1 cellular context compared by ENCODE assay signal in the genomic region with DNA sequence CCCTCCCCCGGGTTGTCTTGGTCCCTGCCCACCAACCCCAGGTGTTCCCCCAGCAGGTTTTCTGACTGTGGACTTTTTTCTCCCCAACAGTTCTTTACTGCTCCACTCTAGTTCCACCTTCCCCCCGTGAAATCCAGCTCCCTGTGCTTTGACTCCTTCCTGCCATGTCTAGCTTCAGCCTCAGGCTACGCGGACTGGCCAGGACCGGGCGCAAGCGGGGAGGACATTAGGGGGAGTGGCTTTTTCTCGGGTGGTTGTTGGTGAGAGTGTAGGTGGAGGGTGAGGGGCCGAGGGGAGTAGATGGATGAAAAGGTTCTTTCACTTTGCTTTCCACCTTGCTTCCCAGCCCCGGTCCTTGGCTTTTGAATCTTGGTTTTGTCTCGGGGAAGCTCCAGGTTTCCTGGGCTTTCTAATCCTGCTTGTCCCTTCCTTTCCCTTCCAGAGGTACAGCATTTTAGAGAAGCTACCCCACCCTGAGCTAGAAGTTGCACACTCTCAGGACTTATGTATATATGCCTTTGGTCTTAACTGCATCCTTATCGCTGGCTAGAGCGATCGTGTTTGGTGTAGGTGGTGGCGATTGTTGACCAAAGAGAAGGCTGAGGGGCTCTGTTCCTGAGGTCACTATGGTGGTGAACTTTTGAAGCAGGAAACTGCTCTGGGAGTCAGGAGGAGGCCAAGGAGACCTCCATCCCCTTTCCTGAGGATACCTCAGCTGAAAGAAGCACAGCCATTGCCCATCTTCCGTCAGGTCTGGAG.
A peak's percentile ranks its signal among the peaks of the same experiment; 100 is the strongest.
TF ChIP-seq lines count a peak whose summit lies in the region.

No MANE protein-coding gene starts in this region.

TF ChIP-seq in HEK293, 187 proteins besides CTCF, POLR2A, EP300 and RAD21 (continued from another document and continues in another):
- TF ChIP-seq, protein P1, sequence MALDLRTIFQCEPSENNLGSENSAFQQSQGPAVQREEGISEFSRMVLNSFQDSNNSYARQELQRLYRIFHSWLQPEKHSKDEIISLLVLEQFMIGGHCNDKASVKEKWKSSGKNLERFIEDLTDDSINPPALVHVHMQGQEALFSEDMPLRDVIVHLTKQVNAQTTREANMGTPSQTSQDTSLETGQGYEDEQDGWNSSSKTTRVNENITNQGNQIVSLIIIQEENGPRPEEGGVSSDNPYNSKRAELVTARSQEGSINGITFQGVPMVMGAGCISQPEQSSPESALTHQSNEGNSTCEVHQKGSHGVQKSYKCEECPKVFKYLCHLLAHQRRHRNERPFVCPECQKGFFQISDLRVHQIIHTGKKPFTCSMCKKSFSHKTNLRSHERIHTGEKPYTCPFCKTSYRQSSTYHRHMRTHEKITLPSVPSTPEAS (tag by site-specific recombination; IDR thresholded peaks at IDR 0.05) = no peak
- TF ChIP-seq ZNF114 (tag by site-specific recombination; IDR thresholded peaks at IDR 0.05) = no peak
- TF ChIP-seq ZNF664 (tag by site-specific recombination; IDR thresholded peaks at IDR 0.05) = no peak
- no peak for TF ChIP-seq ZNF558 (tag by site-specific recombination; IDR thresholded peaks at IDR 0.05)
- TF ChIP-seq, protein P2, sequence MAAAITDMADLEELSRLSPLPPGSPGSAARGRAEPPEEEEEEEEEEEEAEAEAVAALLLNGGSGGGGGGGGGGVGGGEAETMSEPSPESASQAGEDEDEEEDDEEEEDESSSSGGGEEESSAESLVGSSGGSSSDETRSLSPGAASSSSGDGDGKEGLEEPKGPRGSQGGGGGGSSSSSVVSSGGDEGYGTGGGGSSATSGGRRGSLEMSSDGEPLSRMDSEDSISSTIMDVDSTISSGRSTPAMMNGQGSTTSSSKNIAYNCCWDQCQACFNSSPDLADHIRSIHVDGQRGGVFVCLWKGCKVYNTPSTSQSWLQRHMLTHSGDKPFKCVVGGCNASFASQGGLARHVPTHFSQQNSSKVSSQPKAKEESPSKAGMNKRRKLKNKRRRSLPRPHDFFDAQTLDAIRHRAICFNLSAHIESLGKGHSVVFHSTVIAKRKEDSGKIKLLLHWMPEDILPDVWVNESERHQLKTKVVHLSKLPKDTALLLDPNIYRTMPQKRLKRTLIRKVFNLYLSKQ (tag by site-specific recombination; IDR thresholded peaks at IDR 0.05; ENCODE audit: borderline replicate concordance) = no peak
- TF ChIP-seq, protein P3, sequence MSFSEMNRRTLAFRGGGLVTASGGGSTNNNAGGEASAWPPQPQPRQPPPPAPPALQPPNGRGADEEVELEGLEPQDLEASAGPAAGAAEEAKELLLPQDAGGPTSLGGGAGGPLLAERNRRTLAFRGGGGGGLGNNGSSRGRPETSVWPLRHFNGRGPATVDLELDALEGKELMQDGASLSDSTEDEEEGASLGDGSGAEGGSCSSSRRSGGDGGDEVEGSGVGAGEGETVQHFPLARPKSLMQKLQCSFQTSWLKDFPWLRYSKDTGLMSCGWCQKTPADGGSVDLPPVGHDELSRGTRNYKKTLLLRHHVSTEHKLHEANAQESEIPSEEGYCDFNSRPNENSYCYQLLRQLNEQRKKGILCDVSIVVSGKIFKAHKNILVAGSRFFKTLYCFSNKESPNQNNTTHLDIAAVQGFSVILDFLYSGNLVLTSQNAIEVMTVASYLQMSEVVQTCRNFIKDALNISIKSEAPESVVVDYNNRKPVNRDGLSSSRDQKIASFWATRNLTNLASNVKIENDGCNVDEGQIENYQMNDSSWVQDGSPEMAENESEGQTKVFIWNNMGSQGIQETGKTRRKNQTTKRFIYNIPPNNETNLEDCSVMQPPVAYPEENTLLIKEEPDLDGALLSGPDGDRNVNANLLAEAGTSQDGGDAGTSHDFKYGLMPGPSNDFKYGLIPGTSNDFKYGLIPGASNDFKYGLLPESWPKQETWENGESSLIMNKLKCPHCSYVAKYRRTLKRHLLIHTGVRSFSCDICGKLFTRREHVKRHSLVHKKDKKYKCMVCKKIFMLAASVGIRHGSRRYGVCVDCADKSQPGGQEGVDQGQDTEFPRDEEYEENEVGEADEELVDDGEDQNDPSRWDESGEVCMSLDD (tag by site-specific recombination; IDR thresholded peaks at IDR 0.05) = no peak
- TF ChIP-seq, protein P4, sequence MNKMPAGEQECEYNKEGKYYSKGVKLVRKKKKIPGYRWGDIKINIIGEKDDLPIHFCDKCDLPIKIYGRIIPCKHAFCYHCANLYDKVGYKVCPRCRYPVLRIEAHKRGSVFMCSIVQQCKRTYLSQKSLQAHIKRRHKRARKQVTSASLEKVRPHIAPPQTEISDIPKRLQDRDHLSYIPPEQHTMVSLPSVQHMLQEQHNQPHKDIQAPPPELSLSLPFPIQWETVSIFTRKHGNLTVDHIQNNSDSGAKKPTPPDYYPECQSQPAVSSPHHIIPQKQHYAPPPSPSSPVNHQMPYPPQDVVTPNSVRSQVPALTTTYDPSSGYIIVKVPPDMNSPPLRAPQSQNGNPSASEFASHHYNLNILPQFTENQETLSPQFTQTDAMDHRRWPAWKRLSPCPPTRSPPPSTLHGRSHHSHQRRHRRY (tag by site-specific recombination; IDR thresholded peaks at IDR 0.05) = no peak
- peak; percentile 10; the same call in 1 of the 2 replicates for TF ChIP-seq ZBTB20 (tag by site-specific recombination; IDR thresholded peaks at IDR 0.05)
- TF ChIP-seq KLF16 (tag by site-specific recombination; IDR thresholded peaks at IDR 0.05) = 0 out of 2 replicates have a peak, but pooled peaks have one; percentile 3
- TF ChIP-seq HOXC10 (CRISPR knock-in tag; IDR thresholded peaks at IDR 0.05) = no peak
- no peak for TF ChIP-seq YY2 (tag by site-specific recombination; IDR thresholded peaks at IDR 0.05)
- TF ChIP-seq, protein P5, sequence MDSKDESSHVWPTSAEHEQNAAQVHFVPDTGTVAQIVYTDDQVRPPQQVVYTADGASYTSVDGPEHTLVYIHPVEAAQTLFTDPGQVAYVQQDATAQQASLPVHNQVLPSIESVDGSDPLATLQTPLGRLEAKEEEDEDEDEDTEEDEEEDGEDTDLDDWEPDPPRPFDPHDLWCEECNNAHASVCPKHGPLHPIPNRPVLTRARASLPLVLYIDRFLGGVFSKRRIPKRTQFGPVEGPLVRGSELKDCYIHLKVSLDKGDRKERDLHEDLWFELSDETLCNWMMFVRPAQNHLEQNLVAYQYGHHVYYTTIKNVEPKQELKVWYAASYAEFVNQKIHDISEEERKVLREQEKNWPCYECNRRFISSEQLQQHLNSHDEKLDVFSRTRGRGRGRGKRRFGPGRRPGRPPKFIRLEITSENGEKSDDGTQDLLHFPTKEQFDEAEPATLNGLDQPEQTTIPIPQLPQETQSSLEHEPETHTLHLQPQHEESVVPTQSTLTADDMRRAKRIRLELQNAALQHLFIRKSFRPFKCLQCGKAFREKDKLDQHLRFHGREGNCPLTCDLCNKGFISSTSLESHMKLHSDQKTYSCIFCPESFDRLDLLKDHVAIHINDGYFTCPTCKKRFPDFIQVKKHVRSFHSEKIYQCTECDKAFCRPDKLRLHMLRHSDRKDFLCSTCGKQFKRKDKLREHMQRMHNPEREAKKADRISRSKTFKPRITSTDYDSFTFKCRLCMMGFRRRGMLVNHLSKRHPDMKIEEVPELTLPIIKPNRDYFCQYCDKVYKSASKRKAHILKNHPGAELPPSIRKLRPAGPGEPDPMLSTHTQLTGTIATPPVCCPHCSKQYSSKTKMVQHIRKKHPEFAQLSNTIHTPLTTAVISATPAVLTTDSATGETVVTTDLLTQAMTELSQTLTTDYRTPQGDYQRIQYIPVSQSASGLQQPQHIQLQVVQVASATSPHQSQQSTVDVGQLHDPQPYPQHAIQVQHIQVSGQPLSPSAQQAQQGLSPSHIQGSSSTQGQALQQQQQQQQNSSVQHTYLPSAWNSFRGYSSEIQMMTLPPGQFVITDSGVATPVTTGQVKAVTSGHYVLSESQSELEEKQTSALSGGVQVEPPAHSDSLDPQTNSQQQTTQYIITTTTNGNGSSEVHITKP (tag by site-specific recombination; IDR thresholded peaks at IDR 0.05) = peak; percentile 81
- no peak for TF ChIP-seq REPIN1 (tag by site-specific recombination; IDR thresholded peaks at IDR 0.05; ENCODE audit: low read depth)
- TF ChIP-seq, protein P6, sequence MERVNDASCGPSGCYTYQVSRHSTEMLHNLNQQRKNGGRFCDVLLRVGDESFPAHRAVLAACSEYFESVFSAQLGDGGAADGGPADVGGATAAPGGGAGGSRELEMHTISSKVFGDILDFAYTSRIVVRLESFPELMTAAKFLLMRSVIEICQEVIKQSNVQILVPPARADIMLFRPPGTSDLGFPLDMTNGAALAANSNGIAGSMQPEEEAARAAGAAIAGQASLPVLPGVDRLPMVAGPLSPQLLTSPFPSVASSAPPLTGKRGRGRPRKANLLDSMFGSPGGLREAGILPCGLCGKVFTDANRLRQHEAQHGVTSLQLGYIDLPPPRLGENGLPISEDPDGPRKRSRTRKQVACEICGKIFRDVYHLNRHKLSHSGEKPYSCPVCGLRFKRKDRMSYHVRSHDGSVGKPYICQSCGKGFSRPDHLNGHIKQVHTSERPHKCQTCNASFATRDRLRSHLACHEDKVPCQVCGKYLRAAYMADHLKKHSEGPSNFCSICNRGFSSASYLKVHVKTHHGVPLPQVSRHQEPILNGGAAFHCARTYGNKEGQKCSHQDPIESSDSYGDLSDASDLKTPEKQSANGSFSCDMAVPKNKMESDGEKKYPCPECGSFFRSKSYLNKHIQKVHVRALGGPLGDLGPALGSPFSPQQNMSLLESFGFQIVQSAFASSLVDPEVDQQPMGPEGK (tag by site-specific recombination; IDR thresholded peaks at IDR 0.05) = 0 out of 2 replicates have a peak, but pooled peaks have one; percentile 2
- no peak for TF ChIP-seq ZNF548 (tag by site-specific recombination; IDR thresholded peaks at IDR 0.05)
- no peak for TF ChIP-seq ZNF394 (tag by site-specific recombination; IDR thresholded peaks at IDR 0.05; ENCODE audit: borderline replicate concordance)
- TF ChIP-seq ZNF776 (tag by site-specific recombination; IDR thresholded peaks at IDR 0.05; ENCODE audit: borderline replicate concordance) = no peak
- TF ChIP-seq SCRT2 (tag by site-specific recombination; IDR thresholded peaks at IDR 0.05) = no peak
- TF ChIP-seq ZNF658 (tag by site-specific recombination; IDR thresholded peaks at IDR 0.05) = no peak
- no peak for TF ChIP-seq ZSCAN30 (tag by site-specific recombination; IDR thresholded peaks at IDR 0.05)
- no peak for TF ChIP-seq ZNF561 (tag by site-specific recombination; IDR thresholded peaks at IDR 0.05; ENCODE audit: borderline replicate concordance)
- TF ChIP-seq ZSCAN16 (tag by site-specific recombination; IDR thresholded peaks at IDR 0.05) = no peak
- no peak for TF ChIP-seq ZNF19 (tag by site-specific recombination; IDR thresholded peaks at IDR 0.05; ENCODE audit: low read depth)
- TF ChIP-seq, protein P7, sequence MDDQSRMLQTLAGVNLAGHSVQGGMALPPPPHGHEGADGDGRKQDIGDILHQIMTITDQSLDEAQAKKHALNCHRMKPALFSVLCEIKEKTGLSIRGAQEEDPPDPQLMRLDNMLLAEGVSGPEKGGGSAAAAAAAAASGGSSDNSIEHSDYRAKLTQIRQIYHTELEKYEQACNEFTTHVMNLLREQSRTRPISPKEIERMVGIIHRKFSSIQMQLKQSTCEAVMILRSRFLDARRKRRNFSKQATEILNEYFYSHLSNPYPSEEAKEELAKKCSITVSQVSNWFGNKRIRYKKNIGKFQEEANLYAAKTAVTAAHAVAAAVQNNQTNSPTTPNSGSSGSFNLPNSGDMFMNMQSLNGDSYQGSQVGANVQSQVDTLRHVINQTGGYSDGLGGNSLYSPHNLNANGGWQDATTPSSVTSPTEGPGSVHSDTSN (CRISPR knock-in tag; IDR thresholded peaks at IDR 0.05) = no peak
- no peak for TF ChIP-seq ZNF366 (tag by site-specific recombination; conservative IDR thresholded peaks at IDR 0.05)
- TF ChIP-seq, protein P8, sequence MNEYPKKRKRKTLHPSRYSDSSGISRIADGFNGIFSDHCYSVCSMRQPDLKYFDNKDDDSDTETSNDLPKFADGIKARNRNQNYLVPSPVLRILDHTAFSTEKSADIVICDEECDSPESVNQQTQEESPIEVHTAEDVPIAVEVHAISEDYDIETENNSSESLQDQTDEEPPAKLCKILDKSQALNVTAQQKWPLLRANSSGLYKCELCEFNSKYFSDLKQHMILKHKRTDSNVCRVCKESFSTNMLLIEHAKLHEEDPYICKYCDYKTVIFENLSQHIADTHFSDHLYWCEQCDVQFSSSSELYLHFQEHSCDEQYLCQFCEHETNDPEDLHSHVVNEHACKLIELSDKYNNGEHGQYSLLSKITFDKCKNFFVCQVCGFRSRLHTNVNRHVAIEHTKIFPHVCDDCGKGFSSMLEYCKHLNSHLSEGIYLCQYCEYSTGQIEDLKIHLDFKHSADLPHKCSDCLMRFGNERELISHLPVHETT (tag by site-specific recombination; IDR thresholded peaks at IDR 0.05) = no peak
- TF ChIP-seq ZBTB8A (tag by site-specific recombination; IDR thresholded peaks at IDR 0.05) = no peak
- TF ChIP-seq, protein P9, sequence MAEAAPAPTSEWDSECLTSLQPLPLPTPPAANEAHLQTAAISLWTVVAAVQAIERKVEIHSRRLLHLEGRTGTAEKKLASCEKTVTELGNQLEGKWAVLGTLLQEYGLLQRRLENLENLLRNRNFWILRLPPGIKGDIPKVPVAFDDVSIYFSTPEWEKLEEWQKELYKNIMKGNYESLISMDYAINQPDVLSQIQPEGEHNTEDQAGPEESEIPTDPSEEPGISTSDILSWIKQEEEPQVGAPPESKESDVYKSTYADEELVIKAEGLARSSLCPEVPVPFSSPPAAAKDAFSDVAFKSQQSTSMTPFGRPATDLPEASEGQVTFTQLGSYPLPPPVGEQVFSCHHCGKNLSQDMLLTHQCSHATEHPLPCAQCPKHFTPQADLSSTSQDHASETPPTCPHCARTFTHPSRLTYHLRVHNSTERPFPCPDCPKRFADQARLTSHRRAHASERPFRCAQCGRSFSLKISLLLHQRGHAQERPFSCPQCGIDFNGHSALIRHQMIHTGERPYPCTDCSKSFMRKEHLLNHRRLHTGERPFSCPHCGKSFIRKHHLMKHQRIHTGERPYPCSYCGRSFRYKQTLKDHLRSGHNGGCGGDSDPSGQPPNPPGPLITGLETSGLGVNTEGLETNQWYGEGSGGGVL (tag by site-specific recombination; IDR thresholded peaks at IDR 0.05) = no peak
- TF ChIP-seq, protein P10, sequence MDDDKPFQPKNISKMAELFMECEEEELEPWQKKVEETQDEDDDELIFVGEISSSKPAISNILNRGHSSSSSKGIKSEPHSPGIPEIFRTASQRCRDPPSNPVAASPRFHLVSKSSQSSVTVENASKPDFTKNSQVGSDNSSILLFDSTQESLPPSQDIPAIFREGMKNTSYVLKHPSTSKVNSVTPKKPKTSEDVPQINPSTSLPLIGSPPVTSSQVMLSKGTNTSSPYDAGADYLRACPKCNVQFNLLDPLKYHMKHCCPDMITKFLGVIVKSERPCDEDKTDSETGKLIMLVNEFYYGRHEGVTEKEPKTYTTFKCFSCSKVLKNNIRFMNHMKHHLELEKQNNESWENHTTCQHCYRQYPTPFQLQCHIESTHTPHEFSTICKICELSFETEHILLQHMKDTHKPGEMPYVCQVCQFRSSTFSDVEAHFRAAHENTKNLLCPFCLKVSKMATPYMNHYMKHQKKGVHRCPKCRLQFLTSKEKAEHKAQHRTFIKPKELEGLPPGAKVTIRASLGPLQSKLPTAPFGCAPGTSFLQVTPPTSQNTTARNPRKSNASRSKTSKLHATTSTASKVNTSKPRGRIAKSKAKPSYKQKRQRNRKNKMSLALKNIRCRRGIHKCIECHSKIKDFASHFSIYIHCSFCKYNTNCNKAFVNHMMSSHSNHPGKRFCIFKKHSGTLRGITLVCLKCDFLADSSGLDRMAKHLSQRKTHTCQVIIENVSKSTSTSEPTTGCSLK (tag by site-specific recombination; IDR thresholded peaks at IDR 0.05) = no peak
- no peak for TF ChIP-seq KLF10 (tag by site-specific recombination; IDR thresholded peaks at IDR 0.05)
- TF ChIP-seq ZNF248 (tag by site-specific recombination; IDR thresholded peaks at IDR 0.05) = no peak
- no peak for TF ChIP-seq ZXDB (tag by site-specific recombination; IDR thresholded peaks at IDR 0.05)
- TF ChIP-seq ZSCAN23 (tag by site-specific recombination; IDR thresholded peaks at IDR 0.05) = no peak
- no peak for TF ChIP-seq ZNF211 (tag by site-specific recombination; IDR thresholded peaks at IDR 0.05; ENCODE audit: low read depth)
- TF ChIP-seq GLI4 (tag by site-specific recombination; IDR thresholded peaks at IDR 0.05) = no peak
- TF ChIP-seq ZNF660 (tag by site-specific recombination; IDR thresholded peaks at IDR 0.05) = no peak
